ENCODE assay signal across 33 cellular contexts in the genomic region with DNA sequence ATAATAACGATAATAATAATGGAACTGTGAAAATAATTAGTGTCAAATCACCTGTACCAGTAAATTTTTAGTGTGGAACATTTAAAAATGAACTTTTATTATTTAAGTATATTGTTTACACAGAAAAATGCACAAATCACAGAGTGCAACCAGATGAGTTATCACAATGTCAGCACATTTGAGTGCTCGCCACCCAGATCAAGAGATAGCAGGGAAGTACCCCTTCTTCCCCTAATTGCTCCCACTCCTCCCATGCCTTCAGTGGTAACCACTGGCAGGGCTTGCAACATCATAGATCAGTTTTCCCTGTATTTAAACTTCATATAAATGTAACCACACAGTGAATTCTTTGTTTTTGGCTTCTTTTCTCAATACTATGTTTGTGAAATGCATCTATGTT. TPM values are rescaled to one million over a fixed set of nuclear protein-coding genes. Genes with fewer than 3 reads are reported as not detected.
"Had no signal": no experiment of that assay in that cellular context is flagged by ENCODE, and none has a peak within 500 bp of the region (broad histone marks: within the 10 kb centered on the region; RNA-seq: fewer than 3 reads in every experiment).

No MANE protein-coding gene starts in this region.

- ATAC-seq: foreskin keratinocyte; gastroesophageal sphincter; heart left ventricle; left cardiac atrium; left lung; mucosa of descending colon; natural killer cell treated with Interleukin-12 subunit alpha and Interleukin-12 subunit beta and Interleukin-15 and Interleukin-18, amount 100 ng/mL, for 72 hours; stimulated activated memory B cell treated with anti-CD40 and anti-IgM and Interleukin-4, amounts not matched to agents 10 μg/mL and 1 μg/mL and 100 μg/mL, for 72 hours; stimulated activated naive CD8-positive, alpha-beta T cell treated with anti-CD3 and anti-CD28 coated beads, Interleukin-15, Interleukin-2, amounts not matched to agents 100 U/mL and 50 U/mL, for 24 hours had no signal

- H3K9ac ChIP-seq: parathyroid adenoma had no signal

- FAIRE-seq: endothelial cell of umbilical vein, islet of Langerhans had no signal

- H3K36me3 ChIP-seq: colonic mucosa, esophagus muscularis mucosa, gastroesophageal sphincter, heart left ventricle, left lung, prostate gland, right atrium auricular region, spleen, thoracic aorta, tibial nerve, upper lobe of left lung, uterus had no signal

- H2AFZ ChIP-seq: hepatocyte, parathyroid adenoma had no signal

- H3K4me3 ChIP-seq: colonic mucosa, esophagus muscularis mucosa, gastroesophageal sphincter, heart left ventricle, hepatocyte, left lung, mucosa of descending colon, prostate gland, right atrium auricular region, skin epidermis, thoracic aorta, tibial nerve, upper lobe of left lung, uterus had no signal

- H3K4me2 ChIP-seq: hepatocyte had no signal

- DNase-seq: colonic mucosa; dermis blood vessel endothelial cell; effector memory CD4-positive, alpha-beta T cell; foreskin keratinocyte; heart left ventricle; left cardiac atrium; left lung; mesenchymal stem cell; mucosa of descending colon; naive B cell; spleen; stimulated activated CD4-positive, alpha-beta T cell treated with anti-CD3 and anti-CD28 coated beads, Interleukin-4, amount 100 ng/mL, for 4 hours; stimulated activated naive CD8-positive, alpha-beta T cell treated with anti-CD3 and anti-CD28 coated beads, Interleukin-15, Interleukin-2, amounts not matched to agents 100 U/mL and 50 U/mL, for 24 hours; upper lobe of left lung; uterus had no signal

- H3K9me3 ChIP-seq: colonic mucosa, esophagus muscularis mucosa, gastroesophageal sphincter, heart left ventricle, left lung, mucosa of descending colon, prostate gland, right atrium auricular region, spleen, thoracic aorta, tibial nerve, upper lobe of left lung, uterus had no signal

- H3K4me1 ChIP-seq: colonic mucosa, esophagus muscularis mucosa, foreskin keratinocyte, gastroesophageal sphincter, parathyroid adenoma, prostate gland, right atrium auricular region, tibial nerve had no signal

- H3K27ac ChIP-seq: colonic mucosa, esophagus muscularis mucosa, foreskin keratinocyte, gastroesophageal sphincter, hepatocyte, parathyroid adenoma, prostate gland, right atrium auricular region, thoracic aorta, tibial nerve, upper lobe of left lung, uterus had no signal

- H3K27me3 ChIP-seq: colonic mucosa, esophagus muscularis mucosa, foreskin keratinocyte, gastroesophageal sphincter, heart left ventricle, hepatocyte, left lung, right atrium auricular region, tibial nerve, upper lobe of left lung, uterus had no signal

- H3K79me2 ChIP-seq: hepatocyte, parathyroid adenoma had no signal

RNA-seq across cellular contexts. Expression of a gene that starts 7.8 kb away (rescaled TPM):
- total RNA-seq: dermis blood vessel endothelial cell, endothelial cell of umbilical vein, epithelial cell of proximal tubule, fibroblast of lung, foreskin keratinocyte, hepatocyte, kidney epithelial cell, lung microvascular endothelial cell, osteoblast had no signal
- polyA plus RNA-seq: endothelial cell of umbilical vein, fibroblast of lung, foreskin keratinocyte, hepatocyte had no signal
